9 cellular contexts compared by ENCODE assay signal in the genomic region with DNA sequence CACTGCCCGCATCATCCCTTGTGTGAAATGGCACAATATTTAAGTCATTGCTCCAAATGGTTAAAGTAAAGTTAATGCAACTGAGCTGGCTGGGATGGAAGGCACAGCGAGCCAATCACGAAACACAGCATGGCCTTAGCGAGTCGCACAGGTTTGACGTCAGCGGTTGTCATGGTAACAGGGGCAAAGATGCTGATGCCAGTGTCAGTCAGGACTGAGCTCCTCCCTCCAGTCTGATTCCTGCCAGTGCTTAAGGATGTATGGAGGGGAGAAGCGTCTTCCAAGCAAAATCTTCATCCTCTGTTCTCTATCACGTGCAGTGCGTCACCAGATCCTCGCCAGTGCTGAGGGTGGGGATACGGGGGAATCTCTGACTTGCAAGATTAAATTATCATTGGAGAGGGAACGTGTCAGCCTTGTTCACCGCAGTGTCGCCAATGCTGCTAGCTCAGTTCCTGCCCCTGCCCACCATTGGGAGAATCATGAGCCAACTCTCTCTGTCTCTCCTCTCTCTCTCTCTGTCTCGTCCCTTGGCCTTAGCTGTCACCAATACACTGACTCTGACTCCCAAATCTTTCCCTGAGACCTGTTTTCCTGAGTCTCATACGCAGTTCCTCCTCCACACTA. TPM values are rescaled to one million over a fixed set of nuclear protein-coding genes. Genes with fewer than 3 reads are reported as not detected.
DNase-seq lines count a peak whose midpoint lies in the region; ATAC-seq, FAIRE-seq and TF ChIP-seq lines count a peak whose summit lies in the region.
"Had no signal": no experiment of that assay in that cellular context is flagged by ENCODE, and none has a peak within 500 bp of the region (broad histone marks: within the 10 kb centered on the region; RNA-seq: fewer than 3 reads in every experiment).

No MANE protein-coding gene starts in this region.

- ATAC-seq in GM18498 (IDR thresholded peaks at IDR 0.05; ENCODE audit: unreplicated experiment) = no peak
- no peak for ATAC-seq in GM18511 (IDR thresholded peaks at IDR 0.05; ENCODE audit: unreplicated experiment)

- H3K36me3 ChIP-seq in astrocyte (ENCODE audit: insufficient read depth, low read length) (no peaks in the 10 kb centered on the region), hepatocyte (replicated peaks; ENCODE audit: insufficient read depth, low read depth) (no peaks in the 10 kb centered on the region)

- no peaks in the 10 kb centered on the region for H4K20me1 ChIP-seq in astrocyte (ENCODE audit: insufficient read depth, low read length)
- no peaks in the 10 kb centered on the region for H4K20me1 ChIP-seq in hepatocyte (ENCODE audit: insufficient read depth, poor library complexity, severe bottlenecking)

- H3K27ac ChIP-seq in astrocyte (ENCODE audit: low read depth, low read length) (peak overlapping the region; percentile 38), hepatocyte (no peak overlapping the region)
- H3K27ac ChIP-seq: C4-2B had no signal

- peak overlapping the region; percentile 66 for H3K9ac ChIP-seq in astrocyte (ENCODE audit: low read length)

- peak overlapping the region; percentile 86 for H3K4me2 ChIP-seq in astrocyte (ENCODE audit: low read length)
- H3K4me2 ChIP-seq in hepatocyte = no peak overlapping the region

- DNase-seq in SIG-M5 treated with dmso at 0.1 percent for 504 hours (lab: John Stamatoyannopoulos, UW; ENCODE audit: unreplicated experiment) = peak; percentile 35
- no peak for DNase-seq in SIG-M5 (lab: John Stamatoyannopoulos, UW)
- DNase-seq in astrocyte (ENCODE audit: low read depth) = peak; percentile 95
- peak; percentile 32 for DNase-seq in hepatocyte (ENCODE audit: low spot score)
- peak; percentile 85 for DNase-seq in skeletal muscle cell (ENCODE audit: low read depth)
- no peak for DNase-seq in urothelium cell line (ENCODE audit: low spot score)

- FAIRE-seq in astrocyte (lab: Jason Lieb, UNC) = peak; percentile 47
- no peak for FAIRE-seq in urothelium cell line (lab: Jason Lieb, UNC)

- no peak overlapping the region for H3K27ac Mint-ChIP-seq in astrocyte (ENCODE audit: unreplicated experiment)

- H3K9me3 ChIP-seq in astrocyte (ENCODE audit: insufficient read depth, low read depth, low read length) (no peaks in the 10 kb centered on the region), hepatocyte (ENCODE audit: low read depth) (no peaks in the 10 kb centered on the region)

- H3K36me3 Mint-ChIP-seq in astrocyte (ENCODE audit: low read depth, unreplicated experiment) = peaks cover 2% of the 10 kb centered on the region

- H3K4me3 Mint-ChIP-seq in astrocyte (ENCODE audit: unreplicated experiment) = no peak overlapping the region

- H3K9me3 Mint-ChIP-seq in astrocyte (ENCODE audit: unreplicated experiment) = peaks cover 2% of the 10 kb centered on the region

- H3K4me3 ChIP-seq in astrocyte (ENCODE audit: insufficient read depth, low read depth, low read length) = peak overlapping the region; percentile 64
- no peak overlapping the region for H3K4me3 ChIP-seq in hepatocyte
- peak overlapping the region; percentile 42 for H3K4me3 ChIP-seq in skeletal muscle cell (ENCODE audit: low read depth, low read length)

- TF ChIP-seq CTCF in astrocyte (IDR thresholded peaks at IDR 0.05; ENCODE audit: insufficient read depth, low read depth, low read length) (no peak), hepatocyte (IDR thresholded peaks at IDR 0.05; ENCODE audit: poor library complexity) (no peak)

- no peaks in the 10 kb centered on the region for H3K9me2 ChIP-seq in hepatocyte (replicated peaks; ENCODE audit: insufficient read depth)

- no peaks in the 10 kb centered on the region for H3K27me3 Mint-ChIP-seq in astrocyte (ENCODE audit: low read depth, unreplicated experiment)

- H3K27me3 ChIP-seq in astrocyte (ENCODE audit: insufficient read depth, low read length) (no peaks in the 10 kb centered on the region), hepatocyte (no peaks in the 10 kb centered on the region)

- H3K4me1 ChIP-seq in astrocyte (ENCODE audit: insufficient read depth, low read length) (peaks cover 8% of the 10 kb centered on the region), hepatocyte (ENCODE audit: insufficient read depth) (no peaks in the 10 kb centered on the region)

- WGBS in hepatocyte (ENCODE audit: low lambda C conversion rate, missing lambda C conversion rate) = 86% methylated on average over 17 of the region's 17 CpGs

- H2AFZ ChIP-seq in astrocyte (ENCODE audit: low read depth, low read length) (peak overlapping the region; percentile 91), hepatocyte (no peak overlapping the region)

- H3K4me1 Mint-ChIP-seq in astrocyte (ENCODE audit: low read depth, unreplicated experiment) = no peaks in the 10 kb centered on the region

- H3K79me2 ChIP-seq in astrocyte (ENCODE audit: insufficient read depth, low read length) = no peaks in the 10 kb centered on the region
- H3K79me2 ChIP-seq in hepatocyte = no peaks in the 10 kb centered on the region

RNA-seq across cellular contexts. Expression of gene TSPYL4, which starts 24.5 kb away (rescaled TPM):
- total RNA-seq in astrocyte = 22.2 and 25.8 TPM in 2 replicates
- total RNA-seq in hepatocyte = 24.3 and 25.3 TPM in 2 replicates
- polyA plus RNA-seq in hepatocyte = 11.9 and 13.0 TPM in 2 replicates

RNA-seq across cellular contexts. Expression of gene TSPYL1, which starts 50.3 kb away (rescaled TPM):
- total RNA-seq in astrocyte = 87.8 and 91.7 TPM in 2 replicates
- 76.7 and 85.0 TPM in 2 replicates for total RNA-seq in hepatocyte
- polyA plus RNA-seq in hepatocyte = 24.2 and 32.1 TPM in 2 replicates

Comparison
In these comparisons a context has a peak if more than half of its experiments do, and no peak if none do; other contexts are left out.
1. DNase-seq: peak in SIG-M5 treated with dmso at 0.1 percent for 504 hours (single experiment), astrocyte (single experiment), hepatocyte (single experiment) and skeletal muscle cell (single experiment); none in SIG-M5 (single experiment) and urothelium cell line (single experiment).